13 cellular contexts compared by ENCODE assay signal in the genomic region with DNA sequence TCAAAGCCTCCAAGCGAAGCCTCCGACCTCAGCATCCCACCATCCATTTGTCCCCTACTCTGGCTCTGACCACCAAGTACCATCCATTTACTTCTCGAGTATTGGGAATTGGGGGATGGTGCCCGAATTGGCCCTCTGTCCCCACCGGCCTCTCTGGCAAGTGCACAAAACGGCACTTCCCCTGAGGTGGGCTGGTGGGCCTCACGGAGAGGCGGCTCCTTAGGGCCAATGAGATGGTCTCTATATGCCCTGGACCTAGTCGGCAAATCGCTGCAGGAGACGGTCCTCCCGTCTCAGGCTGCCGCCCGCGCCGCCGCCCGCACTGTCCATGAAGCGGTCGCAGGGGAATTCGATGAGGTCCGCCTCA. TPM values are rescaled to one million over a fixed set of nuclear protein-coding genes. Genes with fewer than 3 reads are reported as not detected.
A peak's percentile ranks its signal among the peaks of the same experiment; 100 is the strongest.
DNase-seq lines count a peak whose midpoint lies in the region; ATAC-seq and TF ChIP-seq lines count a peak whose summit lies in the region.
"Had no signal": no experiment of that assay in that cellular context is flagged by ENCODE, and none has a peak within 500 bp of the region (broad histone marks: within the 10 kb centered on the region; RNA-seq: fewer than 3 reads in every experiment).

No MANE protein-coding gene starts in this region.

- DNase-seq in activated T-cell treated with anti-CD3 and anti-CD28 coated beads, Interleukin-2, amount 50 U/mL, for 24 hours, result no peak
- DNase-seq in activated T-cell treated with anti-CD3 and anti-CD28 coated beads, Interleukin-2, amount 50 U/mL, for 4 hours, result no peak
- DNase-seq in nephron progenitor cell (no peak), type B pancreatic cell (ENCODE audit: extremely low spot score, unreplicated experiment) (no peak), cerebellar nuclear complex (lab: John Stamatoyannopoulos, UW) (no peak), NCI-H2029 treated with DMSO at 0.1 percent for 48 hours (lab: John Stamatoyannopoulos, UW) (no peak)
- DNase-seq in activated naive CD8-positive, alpha-beta T cell treated with anti-CD3 and anti-CD28 coated beads, Interleukin-2, amount 50 U/mL, for 24 hours, result no peak
- DNase-seq: NCI-H187 treated with DMSO at 0.1 percent for 48 hours; stimulated activated CD4-positive, alpha-beta T cell treated with anti-CD3 and anti-CD28 coated beads, Interleukin-12 subunit alpha, Interleukin-12 subunit beta, amount 100 ng/mL, for 4 hours; stimulated activated naive CD4-positive, alpha-beta T cell had no signal

- H3K36me3 ChIP-seq in esophagus (ENCODE audit: control insufficient read depth in 2 of 2, insufficient read depth in 2 of 2, low read length in 1 of 2), result no peaks in the 10 kb centered on the region

- peaks cover 0 to 26% of the 10 kb centered on the region in 2 donors for H3K4me1 ChIP-seq in esophagus (ENCODE audit: control insufficient read depth in 2 of 2, insufficient read depth in 2 of 2, low read length in 1 of 2)

- peak overlapping the region; percentile 28 for H3K4me3 Mint-ChIP-seq in activated T-cell treated with anti-CD3 and anti-CD28 coated beads, Interleukin-2, amount 50 U/mL, for 24 hours
- H3K4me3 Mint-ChIP-seq in activated T-cell treated with anti-CD3 and anti-CD28 coated beads, Interleukin-2, amount 50 U/mL, for 4 hours, result no peak overlapping the region
- peak overlapping the region; percentile 66 for H3K4me3 Mint-ChIP-seq in nephron progenitor cell
- H3K4me3 Mint-ChIP-seq in type B pancreatic cell, result peak overlapping the region; percentile 78
- no peak overlapping the region for H3K4me3 Mint-ChIP-seq in activated naive CD8-positive, alpha-beta T cell treated with anti-CD3 and anti-CD28 coated beads, Interleukin-2, amount 50 U/mL, for 24 hours
- H3K4me3 Mint-ChIP-seq: activated naive CD4-positive, alpha-beta T cell treated with anti-CD3 and anti-CD28 coated beads, Interleukin-2, amount 50 U/mL, for 24 hours had no signal

- no peak overlapping the region for H3K27ac ChIP-seq in esophagus (ENCODE audit: low read depth in 2 of 2, low read length in 1 of 2)

- TF ChIP-seq CTCF in nephron progenitor cell (IDR thresholded peaks at IDR 0.05), result no peak
- TF ChIP-seq CTCF in type B pancreatic cell (conservative IDR thresholded peaks at IDR 0.05), result no peak

- H3K27me3 Mint-ChIP-seq in activated T-cell treated with anti-CD3 and anti-CD28 coated beads, Interleukin-2, amount 50 U/mL, for 24 hours, result peaks cover 87% of the 10 kb centered on the region
- H3K27me3 Mint-ChIP-seq in activated T-cell treated with anti-CD3 and anti-CD28 coated beads, Interleukin-2, amount 50 U/mL, for 4 hours (ENCODE audit: low read depth), result peaks cover 56% of the 10 kb centered on the region
- H3K27me3 Mint-ChIP-seq in nephron progenitor cell (ENCODE audit: low read depth, poor library complexity) (peaks cover 16% of the 10 kb centered on the region), type B pancreatic cell (peaks cover 41% of the 10 kb centered on the region)
- peaks cover 64% of the 10 kb centered on the region for H3K27me3 Mint-ChIP-seq in activated naive CD8-positive, alpha-beta T cell treated with anti-CD3 and anti-CD28 coated beads, Interleukin-2, amount 50 U/mL, for 24 hours

- no peaks in the 10 kb centered on the region for H3K27me3 ChIP-seq in esophagus (ENCODE audit: control insufficient read depth in 1 of 2, insufficient read depth in 2 of 2, low read length in 2 of 2)

- no peaks in the 10 kb centered on the region for H3K9me3 ChIP-seq in esophagus (ENCODE audit: control insufficient read depth in 2 of 2, insufficient read depth in 1 of 2, low read depth in 1 of 2, low read length in 1 of 2)

- H3K9me3 Mint-ChIP-seq in activated T-cell treated with anti-CD3 and anti-CD28 coated beads, Interleukin-2, amount 50 U/mL, for 24 hours, result no peaks in the 10 kb centered on the region
- no peaks in the 10 kb centered on the region for H3K9me3 Mint-ChIP-seq in activated T-cell treated with anti-CD3 and anti-CD28 coated beads, Interleukin-2, amount 50 U/mL, for 4 hours
- H3K9me3 Mint-ChIP-seq in nephron progenitor cell (no peaks in the 10 kb centered on the region), type B pancreatic cell (no peaks in the 10 kb centered on the region)
- no peaks in the 10 kb centered on the region for H3K9me3 Mint-ChIP-seq in activated naive CD8-positive, alpha-beta T cell treated with anti-CD3 and anti-CD28 coated beads, Interleukin-2, amount 50 U/mL, for 24 hours
- H3K9me3 Mint-ChIP-seq: activated naive CD4-positive, alpha-beta T cell treated with anti-CD3 and anti-CD28 coated beads, Interleukin-2, amount 50 U/mL, for 24 hours had no signal

- no peak overlapping the region for H3K27ac Mint-ChIP-seq in activated T-cell treated with anti-CD3 and anti-CD28 coated beads, Interleukin-2, amount 50 U/mL, for 24 hours
- H3K27ac Mint-ChIP-seq in nephron progenitor cell (no peak overlapping the region), type B pancreatic cell (peak overlapping the region; percentile 53)
- H3K27ac Mint-ChIP-seq in activated naive CD8-positive, alpha-beta T cell treated with anti-CD3 and anti-CD28 coated beads, Interleukin-2, amount 50 U/mL, for 24 hours, result no peak overlapping the region
- H3K27ac Mint-ChIP-seq: activated naive CD4-positive, alpha-beta T cell treated with anti-CD3 and anti-CD28 coated beads, Interleukin-2, amount 50 U/mL, for 24 hours had no signal

- peak overlapping the region; percentile 53 to 60 for H3K4me3 ChIP-seq in esophagus (ENCODE audit: low read depth in 1 of 2, low read length in 2 of 2)

- H3K36me3 Mint-ChIP-seq in activated T-cell treated with anti-CD3 and anti-CD28 coated beads, Interleukin-2, amount 50 U/mL, for 24 hours (ENCODE audit: low read depth), result no peaks in the 10 kb centered on the region
- H3K36me3 Mint-ChIP-seq in activated T-cell treated with anti-CD3 and anti-CD28 coated beads, Interleukin-2, amount 50 U/mL, for 4 hours (ENCODE audit: insufficient read depth), result no peaks in the 10 kb centered on the region
- H3K36me3 Mint-ChIP-seq in nephron progenitor cell (ENCODE audit: low read depth) (peaks cover 30% of the 10 kb centered on the region), type B pancreatic cell (peaks cover 9% of the 10 kb centered on the region)
- no peaks in the 10 kb centered on the region for H3K36me3 Mint-ChIP-seq in activated naive CD8-positive, alpha-beta T cell treated with anti-CD3 and anti-CD28 coated beads, Interleukin-2, amount 50 U/mL, for 24 hours (ENCODE audit: low read depth)
- H3K36me3 Mint-ChIP-seq: activated naive CD4-positive, alpha-beta T cell treated with anti-CD3 and anti-CD28 coated beads, Interleukin-2, amount 50 U/mL, for 24 hours had no signal

- no peak for ATAC-seq in activated T-cell treated with anti-CD3 and anti-CD28 coated beads, Interleukin-2, amount 50 U/mL, for 4 hours
- no peak for ATAC-seq in activated naive CD8-positive, alpha-beta T cell treated with anti-CD3 and anti-CD28 coated beads, Interleukin-2, amount 50 U/mL, for 24 hours
- ATAC-seq: activated CD4-positive, CD25-positive, alpha-beta regulatory T cell treated with anti-CD3 and anti-CD28 coated beads, Interleukin-2, amount 50 U/mL, for 24 hours had no signal

- H3K4me1 Mint-ChIP-seq in activated T-cell treated with anti-CD3 and anti-CD28 coated beads, Interleukin-2, amount 50 U/mL, for 24 hours (ENCODE audit: low read depth), result peaks cover 12% of the 10 kb centered on the region
- H3K4me1 Mint-ChIP-seq in activated T-cell treated with anti-CD3 and anti-CD28 coated beads, Interleukin-2, amount 50 U/mL, for 4 hours (ENCODE audit: low read depth), result peaks cover 5% of the 10 kb centered on the region
- H3K4me1 Mint-ChIP-seq in nephron progenitor cell, result peaks cover 51% of the 10 kb centered on the region
- H3K4me1 Mint-ChIP-seq in type B pancreatic cell (ENCODE audit: unreplicated experiment), result peaks cover 40% of the 10 kb centered on the region
- H3K4me1 Mint-ChIP-seq in activated naive CD8-positive, alpha-beta T cell treated with anti-CD3 and anti-CD28 coated beads, Interleukin-2, amount 50 U/mL, for 24 hours, result peaks cover 5% of the 10 kb centered on the region
- H3K4me1 Mint-ChIP-seq: activated naive CD4-positive, alpha-beta T cell treated with anti-CD3 and anti-CD28 coated beads, Interleukin-2, amount 50 U/mL, for 24 hours had no signal

- 43 to 56% methylated on average over 22 of the region's 22 CpGs for WGBS in esophagus, 2 donors

RNA-seq across cellular contexts. Expression of a gene that starts 2.8 kb away (rescaled TPM):
- total RNA-seq in activated T-cell treated with anti-CD3 and anti-CD28 coated beads, Interleukin-2, amount 50 U/mL, for 4 hours, result under 1 TPM in 1 of 3 donors, not detected in 2; 0.05 TPM
- polyA plus RNA-seq in esophagus, result 1 to 10 TPM in 1 of 2 donors, under 1 TPM in 1; 0.55 to 1.2 TPM
- 3.9 and 42.9 TPM in 2 replicates for total RNA-seq in type B pancreatic cell (ENCODE audit: low replicate concordance)

Comparison
In these comparisons a context has a peak if more than half of its experiments do, and no peak if none do; other contexts are left out.
1. H3K4me3 Mint-ChIP-seq: peak in activated T-cell treated with anti-CD3 and anti-CD28 coated beads, Interleukin-2, amount 50 U/mL, for 24 hours (single experiment), nephron progenitor cell (single experiment) and type B pancreatic cell (single experiment); none in activated T-cell treated with anti-CD3 and anti-CD28 coated beads, Interleukin-2, amount 50 U/mL, for 4 hours (single experiment) and activated naive CD8-positive, alpha-beta T cell treated with anti-CD3 and anti-CD28 coated beads, Interleukin-2, amount 50 U/mL, for 24 hours (single experiment).